24 cellular contexts compared by ENCODE assay signal in the genomic region with DNA sequence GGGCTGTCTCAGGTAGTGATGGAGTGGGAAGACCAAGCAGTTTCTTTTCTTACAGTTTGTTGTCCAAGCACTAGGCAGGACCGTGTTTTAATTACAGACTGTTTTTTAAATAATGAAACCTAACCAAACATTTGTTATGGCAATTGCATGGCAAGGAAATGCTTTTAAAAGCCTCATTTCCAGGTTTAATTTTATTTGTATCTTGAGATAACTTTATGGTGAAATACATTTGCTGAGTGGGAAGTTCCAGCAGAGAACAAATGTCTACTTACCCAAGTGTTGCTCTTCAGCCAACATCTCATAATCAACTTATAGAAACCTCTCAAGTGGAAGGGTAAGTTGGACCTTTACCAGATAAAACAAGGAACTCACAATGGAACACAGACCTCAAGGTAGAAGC.
"Had no signal": no experiment of that assay in that cellular context is flagged by ENCODE, and none has a peak within 500 bp of the region (broad histone marks: within the 10 kb centered on the region; RNA-seq: fewer than 3 reads in every experiment).

No MANE protein-coding gene starts in this region.

- ATAC-seq: activated CD8-positive, alpha-beta T cell treated with anti-CD3 and anti-CD28 coated beads, Interleukin-2, amount 10 ng/mL, durations not matched to agents 7 days and 5 days; lower lobe of right lung; naive thymus-derived CD4-positive, alpha-beta T cell; stimulated activated naive B cell treated with anti-CD40 and anti-IgM and Interleukin-4, amounts not matched to agents 10 μg/mL and 1 μg/mL and 100 μg/mL, for 72 hours had no signal

- H3K4me3 ChIP-seq: ascending aorta, heart right ventricle, lower lobe of right lung, neural progenitor cell, transverse colon had no signal

- H2AFZ ChIP-seq: neural progenitor cell had no signal

- H3K9me3 ChIP-seq: ascending aorta, heart right ventricle, lower lobe of right lung, transverse colon had no signal

- H3K27me3 ChIP-seq: ascending aorta, heart right ventricle, neural progenitor cell, transverse colon had no signal

- DNase-seq: activated CD4-positive, alpha-beta T cell treated with anti-CD3 and anti-CD28 coated beads for 1 hour; activated CD4-positive, alpha-beta T cell treated with anti-CD3 and anti-CD28 coated beads, Interleukin-2, amount 50 U/mL, for 1 hour; activated CD8-positive, alpha-beta T cell treated with anti-CD3 and anti-CD28 coated beads, Interleukin-2, amount 10 ng/mL, durations not matched to agents 7 days and 5 days; activated gamma-delta T cell treated with Interleukin-2 at 50 U/mL for 16 hours; activated T-cell treated with anti-CD3 and anti-CD28 coated beads, Interleukin-2, amount 50 U/mL, for 1 hour; cortex of kidney; endodermal cell; foreskin fibroblast; heart right ventricle; islet precursor cell; left cardiac atrium; lower lobe of right lung; mesendoderm; naive thymus-derived CD4-positive, alpha-beta T cell; stimulated activated CD4-positive, alpha-beta T cell treated with anti-CD3 and anti-CD28 coated beads, Interleukin-2, amount 100 ng/mL, for 48 hours; stimulated activated CD8-positive, alpha-beta memory T cell treated with anti-CD3 and anti-CD28 coated beads, Interleukin-4, amount 100 ng/mL, for 48 hours; stimulated activated naive B cell treated with anti-CD40 and anti-IgM and Interleukin-4, amounts not matched to agents 10 μg/mL and 1 μg/mL and 100 μg/mL, for 72 hours; transverse colon; WERI-Rb-1 had no signal

- H3K36me3 ChIP-seq: ascending aorta, heart right ventricle, lower lobe of right lung, neural progenitor cell, transverse colon, WERI-Rb-1 had no signal

- H3K9ac ChIP-seq: neural progenitor cell had no signal

- H3K27ac ChIP-seq: ascending aorta, epithelial cell of prostate, lower lobe of right lung, neural progenitor cell, transverse colon, WERI-Rb-1 had no signal

- H3K4me2 ChIP-seq: neural progenitor cell had no signal

- H3K4me1 ChIP-seq: neural progenitor cell, transverse colon had no signal

- FAIRE-seq: TTC549, urothelium cell line had no signal
